ENCODE assay signal across 8 cellular contexts in the genomic region with DNA sequence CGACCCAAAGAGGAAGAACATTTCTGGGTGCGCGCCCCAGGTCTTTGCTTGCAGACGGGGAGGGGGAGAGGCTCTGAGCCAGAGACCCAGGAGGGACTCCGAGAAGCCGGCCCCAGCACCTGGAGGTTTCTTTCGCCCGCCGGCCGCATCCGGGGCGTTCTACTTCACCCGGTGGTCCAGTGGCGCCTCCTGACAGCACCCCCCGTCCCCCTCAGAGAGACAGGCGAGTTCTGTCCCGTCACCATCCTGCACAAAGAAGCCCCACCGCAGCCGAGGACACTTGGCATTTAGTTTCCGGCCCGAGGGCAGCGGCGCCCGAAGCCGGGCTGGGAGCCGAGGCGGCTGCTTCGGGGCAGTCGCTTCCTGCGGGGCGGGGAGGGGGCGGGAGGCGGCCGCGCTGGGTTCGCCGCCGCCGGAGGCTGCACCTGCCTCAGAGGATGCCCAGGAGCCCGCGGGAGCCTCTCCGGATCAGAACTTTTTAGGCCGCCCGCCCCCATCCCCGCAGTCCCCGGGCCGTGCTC. TPM values are rescaled to one million over a fixed set of nuclear protein-coding genes. Genes with fewer than 3 reads are reported as not detected.
A peak's percentile ranks its signal among the peaks of the same experiment; 100 is the strongest.
DNase-seq lines count a peak whose midpoint lies in the region; ATAC-seq and TF ChIP-seq lines count a peak whose summit lies in the region.

A gene (plus strand): TSS at position 424 of the 521 bp plus-strand sequence.

- H3K36me3 ChIP-seq in BJ (ENCODE audit: control insufficient read depth, insufficient read depth, low read length): no peaks in the 10 kb centered on the region
- no peaks in the 10 kb centered on the region for H3K36me3 ChIP-seq in heart left ventricle
- H3K36me3 ChIP-seq in rectal smooth muscle tissue (ENCODE audit: control insufficient read depth, insufficient read depth, low read length): no peaks in the 10 kb centered on the region

- H3K27ac ChIP-seq in heart left ventricle (peak within 1 kb of the TSS in 5 of 12 donors; percentile 12 to 61 (median 54)), rectal smooth muscle tissue (ENCODE audit: low read depth, low read length) (no peak within 1 kb of the TSS)

- ATAC-seq in activated T-helper 17 cell treated with anti-CD3 and anti-CD28 coated beads, Interleukin-2, amount 50 U/mL, for 72 hours (replicated peaks): peak; percentile 43
- peak in 1 of 4 donors; percentile 2 for ATAC-seq in heart left ventricle
- no peak for ATAC-seq in GM21526 (IDR thresholded peaks at IDR 0.05; ENCODE audit: low FRiP score, unreplicated experiment)
- ATAC-seq in GM19035 (IDR thresholded peaks at IDR 0.05; ENCODE audit: unreplicated experiment): no peak
- ATAC-seq in HG02938 (IDR thresholded peaks at IDR 0.05; ENCODE audit: unreplicated experiment): no peak

- 0 to 1% (median 1%) methylated on average over 26 to 47 of the region's 47 CpGs for WGBS in heart left ventricle, 4 donors

- H3K4me3 Mint-ChIP-seq in activated T-helper 17 cell treated with anti-CD3 and anti-CD28 coated beads, Interleukin-2, amount 50 U/mL, for 72 hours: peak within 1 kb of the TSS; percentile 77

- CTCF ChIA-PET in BJ (lab: Yijun Ruan, JAX): no interaction called here

- H3K4me3 ChIP-seq in BJ (ENCODE audit: low read depth, low read length) (peak within 1 kb of the TSS; percentile 32), HFF-Myc (replicated peaks; ENCODE audit: low read depth, low read length) (peak within 1 kb of the TSS; percentile 26), heart left ventricle (peak within 1 kb of the TSS; percentile 46 to 67 (median 58)), rectal smooth muscle tissue (ENCODE audit: low read length) (peak within 1 kb of the TSS; percentile 60)

- peaks cover 29% of the 10 kb centered on the region for H3K27me3 Mint-ChIP-seq in activated T-helper 17 cell treated with anti-CD3 and anti-CD28 coated beads, Interleukin-2, amount 50 U/mL, for 72 hours

- H3K4me1 ChIP-seq in heart left ventricle (peaks cover 0 to 42% (median 20%) of the 10 kb centered on the region in 12 donors), rectal smooth muscle tissue (ENCODE audit: control insufficient read depth, insufficient read depth, low read length) (no peaks in the 10 kb centered on the region)

- intact Hi-C loops in heart left ventricle (cut with DNase I): loop anchor here in 7 of 10 donors (2.0 to 10.0 kb wide), 6 partner anchors 141 to 575 kb away; no protein-coding TSS in a partner anchor

- no peak for DNase-seq in BJ (ENCODE audit: low read depth)
- no peak for DNase-seq in HFF-Myc (ENCODE audit: extremely low read depth, low read depth)
- peak in 2 of 5 donors; percentile 7 to 61 for DNase-seq in heart left ventricle

- POLR2A ChIA-PET in BJ (lab: Charles Lee): no interaction called here

- no peaks in the 10 kb centered on the region for H3K4me1 Mint-ChIP-seq in activated T-helper 17 cell treated with anti-CD3 and anti-CD28 coated beads, Interleukin-2, amount 50 U/mL, for 72 hours

- no peaks in the 10 kb centered on the region for H3K9me3 Mint-ChIP-seq in activated T-helper 17 cell treated with anti-CD3 and anti-CD28 coated beads, Interleukin-2, amount 50 U/mL, for 72 hours

- no peaks in the 10 kb centered on the region for H3K9me3 ChIP-seq in heart left ventricle

- H3K27me3 ChIP-seq in BJ (ENCODE audit: control insufficient read depth, insufficient read depth, low read length) (peaks cover 33% of the 10 kb centered on the region), heart left ventricle (peaks cover 0 to 82% (median 8%) of the 10 kb centered on the region in 9 donors), rectal smooth muscle tissue (ENCODE audit: control insufficient read depth, insufficient read depth, low read length) (peaks cover 3% of the 10 kb centered on the region)

- TF ChIP-seq POLR2A in heart left ventricle (IDR thresholded peaks at IDR 0.05): no peak

- no peak within 1 kb of the TSS for H3K9ac ChIP-seq in rectal smooth muscle tissue (ENCODE audit: low read length)

- H3K36me3 Mint-ChIP-seq in activated T-helper 17 cell treated with anti-CD3 and anti-CD28 coated beads, Interleukin-2, amount 50 U/mL, for 72 hours (ENCODE audit: low read depth): no peaks in the 10 kb centered on the region

- H3K27ac Mint-ChIP-seq in activated T-helper 17 cell treated with anti-CD3 and anti-CD28 coated beads, Interleukin-2, amount 50 U/mL, for 72 hours: no peak within 1 kb of the TSS

- no peak for TF ChIP-seq CTCF in BJ (IDR thresholded peaks at IDR 0.05; ENCODE audit: insufficient read depth, low read depth, low read length)
- no peak for TF ChIP-seq CTCF in HFF-Myc (IDR thresholded peaks at IDR 0.05; ENCODE audit: low read depth, low read length, missing control alignments)
- no peak for TF ChIP-seq CTCF in heart left ventricle (IDR thresholded peaks at IDR 0.05)

RNA-seq across cellular contexts. Expression of the gene that starts here (rescaled TPM):
- polyA plus RNA-seq in BJ (2011; rRNA removed): 0.43 and 0.59 TPM in 2 replicates
- 0.98 and 1.0 TPM in 2 replicates for polyA minus RNA-seq in BJ (2011; rRNA and poly(A)+ RNA removed)
- total RNA-seq in activated T-helper 17 cell treated with anti-CD3 and anti-CD28 coated beads, Interleukin-2, amount 50 U/mL, for 72 hours: 1 to 10 TPM; 1.7 to 2.1 TPM
- total RNA-seq in heart left ventricle: 10 to 100 TPM; 15.2 to 58.5 (median 23.1) TPM
- polyA plus RNA-seq in heart left ventricle: 1 to 10 TPM; 1.2 to 5.7 TPM

Comparison
In these comparisons a context has a peak if more than half of its experiments do, and no peak if none do; other contexts are left out.
1. RNA of the gene that starts here (total RNA-seq): 15.2 to 58.5 TPM in heart left ventricle; 1.7 to 2.1 TPM in activated T-helper 17 cell treated with anti-CD3 and anti-CD28 coated beads, Interleukin-2, amount 50 U/mL, for 72 hours; every median in the first group is over 4 times any median in the second.
2. Peak in every context shown above with its lines, with median percentiles within 50 percentile points of each other: H3K4me3 ChIP-seq.